In the genomic region with DNA sequence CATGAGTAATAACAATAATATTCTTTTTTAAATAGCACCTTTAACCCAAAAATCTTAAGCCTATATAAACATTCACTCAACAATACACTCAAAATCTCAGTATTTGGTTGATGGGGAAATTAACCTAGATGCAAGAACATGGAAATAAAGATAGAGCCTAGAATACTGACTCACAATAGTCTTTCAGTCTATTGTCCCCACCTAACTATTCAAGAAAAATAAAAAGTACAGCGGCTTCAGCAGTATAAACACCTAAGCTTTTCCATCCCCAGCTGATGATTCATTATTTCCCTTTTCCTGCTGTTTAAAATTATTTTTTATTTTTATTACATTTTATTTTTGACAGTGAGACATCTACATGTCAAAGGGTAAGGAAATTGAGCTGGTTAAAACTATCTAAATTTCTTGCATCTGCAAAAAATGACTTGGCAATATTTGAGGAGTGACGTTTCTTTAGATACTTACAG, we compare ENCODE assay signal across 29 cellular contexts.
DNase-seq lines count a peak whose midpoint lies in the region; ATAC-seq, FAIRE-seq and TF ChIP-seq lines count a peak whose summit lies in the region.
"Had no signal": no experiment of that assay in that cellular context is flagged by ENCODE, and none has a peak within 500 bp of the region (broad histone marks: within the 10 kb centered on the region; RNA-seq: fewer than 3 reads in every experiment).

No MANE protein-coding gene starts in this region.

- no peak overlapping the region for H3K27ac Mint-ChIP-seq in T-helper 17 cell
- H3K27ac Mint-ChIP-seq: CD14-positive monocyte, naive B cell had no signal

- H3K4me3 ChIP-seq in astrocyte of the cerebellum (ENCODE audit: low read depth, low read length) = no peak overlapping the region
- no peak overlapping the region for H3K4me3 ChIP-seq in kidney (ENCODE audit: low read length in 2 of 2)
- no peak overlapping the region for H3K4me3 ChIP-seq in thoracic aorta
- H3K4me3 ChIP-seq: adrenal gland, GM23248, hepatocyte, left lung, SJCRH30, smooth muscle cell, upper lobe of right lung had no signal

- no peak for TF ChIP-seq CTCF in astrocyte of the cerebellum (IDR thresholded peaks at IDR 0.05; ENCODE audit: low read depth, low read length, missing control alignments)
- TF ChIP-seq CTCF in kidney (IDR thresholded peaks at IDR 0.05; ENCODE audit: borderline replicate concordance, extremely low read depth, insufficient read depth) = no peak
- TF ChIP-seq CTCF in thoracic aorta (IDR thresholded peaks at IDR 0.05) = no peak

- peak; percentile 55 for ATAC-seq in thoracic aorta (ENCODE audit: insufficient number of reproducible peaks, low FRiP score, low read depth)
- ATAC-seq in T-helper 17 cell = no peak
- ATAC-seq in left cardiac atrium = no peak
- no peak for ATAC-seq in GM21447 (IDR thresholded peaks at IDR 0.05; ENCODE audit: unreplicated experiment)
- ATAC-seq: activated CD4-positive, CD25-positive, alpha-beta regulatory T cell treated with anti-CD3 and anti-CD28 coated beads, Interleukin-2, amount 50 U/mL, for 24 hours; left lung; upper lobe of right lung had no signal

- H3K36me3 Mint-ChIP-seq in T-helper 17 cell (ENCODE audit: low read depth) = no peaks in the 10 kb centered on the region
- H3K36me3 Mint-ChIP-seq: CD14-positive monocyte, naive B cell had no signal

- H3K4me1 ChIP-seq in kidney (ENCODE audit: control insufficient read depth in 1 of 2, insufficient read depth in 1 of 2, low read depth in 1 of 2, low read length in 2 of 2) (no peaks in the 10 kb centered on the region), thoracic aorta (ENCODE audit: control insufficient read depth in 1 of 2, low read depth in 2 of 2) (peaks cover 29 to 63% of the 10 kb centered on the region in 2 donors)
- H3K4me1 ChIP-seq: adrenal gland, left lung, SJCRH30, upper lobe of right lung had no signal

- no peaks in the 10 kb centered on the region for H3K27me3 Mint-ChIP-seq in T-helper 17 cell
- H3K27me3 Mint-ChIP-seq: naive B cell had no signal

- H3K36me3 ChIP-seq in kidney (ENCODE audit: control insufficient read depth in 1 of 2, insufficient read depth in 2 of 2, low read length in 2 of 2) (no peaks in the 10 kb centered on the region), thoracic aorta (no peaks in the 10 kb centered on the region)
- H3K36me3 ChIP-seq: adrenal gland, left lung, neutrophil, SJCRH30, upper lobe of right lung had no signal

- H3K27ac ChIP-seq in kidney (ENCODE audit: low read depth in 2 of 2, low read length in 2 of 2) (no peak overlapping the region), thoracic aorta (peak overlapping the region; percentile 54 to 69)
- H3K27ac ChIP-seq: adrenal gland, GM23248, hepatocyte, left lung, neutrophil, SJCRH30, upper lobe of right lung had no signal

- H3K4me1 Mint-ChIP-seq in T-helper 17 cell = no peaks in the 10 kb centered on the region
- H3K4me1 Mint-ChIP-seq: CD14-positive monocyte, naive B cell had no signal

- in situ Hi-C loops in astrocyte of the cerebellum (cut with HindIII; ENCODE audit: low sequenced_read_pairs) = no loop called here

- no peak overlapping the region for H3K4me3 Mint-ChIP-seq in T-helper 17 cell
- H3K4me3 Mint-ChIP-seq: CD14-positive monocyte, naive B cell had no signal

- peak; percentile 8 for FAIRE-seq in kidney (lab: Jason Lieb, UNC)
- FAIRE-seq: RCC 7860 had no signal

- H3K27me3 ChIP-seq in thoracic aorta (replicated peaks; ENCODE audit: insufficient read depth) = no peaks in the 10 kb centered on the region
- H3K27me3 ChIP-seq: adrenal gland, hepatocyte, left lung, neutrophil, SJCRH30, upper lobe of right lung had no signal

- DNase-seq in astrocyte of the cerebellum (ENCODE audit: low read depth) (peak; percentile 12), dermis microvascular lymphatic vessel endothelial cell (ENCODE audit: low read depth in 2 of 2) (peak; percentile 76 to 94), kidney (no peak), thoracic aorta (ENCODE audit: low spot score) (no peak), T-helper 17 cell (no peak), left cardiac atrium (no peak)
- DNase-seq: activated CD4-positive, alpha-beta T cell treated with anti-CD3 and anti-CD28 coated beads, Interleukin-2, amount 50 U/mL, for 48 hours; activated naive CD4-positive, alpha-beta T cell treated with Interleukin-2 at 50 U/mL for 16 hours; adrenal gland; Calu3; caudate nucleus; DND-41; GM23248; KBM-7; left lung; naive B cell; NCI-H1417; NCI-H2029 treated with DMSO at 0.1 percent for 48 hours; NCI-H345; SJCRH30; stimulated activated CD4-positive, alpha-beta T cell treated with anti-CD3 and anti-CD28 coated beads, Interleukin-2, amount 100 ng/mL, for 24 hours; upper lobe of right lung had no signal

- no peaks in the 10 kb centered on the region for H3K9me3 ChIP-seq in kidney (ENCODE audit: control insufficient read depth in 1 of 2, low read length in 2 of 2)
- H3K9me3 ChIP-seq in thoracic aorta = no peaks in the 10 kb centered on the region
- H3K9me3 ChIP-seq in T-helper 17 cell (ENCODE audit: control insufficient read depth, low read length, poor library complexity, severe bottlenecking) = no peaks in the 10 kb centered on the region
- H3K9me3 ChIP-seq: adrenal gland, left lung, neutrophil, SJCRH30, upper lobe of right lung had no signal

- H3K9ac ChIP-seq in kidney (ENCODE audit: low read length in 2 of 2) = no peak overlapping the region
- H3K9ac ChIP-seq: GM23248 had no signal

- intact Hi-C loops in kidney (cut with DNase I) (no loop called here), left cardiac atrium (cut with DNase I) (no loop called here)

Comparison
In these comparisons a context has a peak if more than half of its experiments do, and no peak if none do; other contexts are left out.
1. DNase-seq: peak in astrocyte of the cerebellum (single experiment) and dermis microvascular lymphatic vessel endothelial cell (2 of 2); none in kidney (single experiment), thoracic aorta (single experiment), T-helper 17 cell (0 of 3) and left cardiac atrium (single experiment).
2. H3K27ac ChIP-seq: peak in thoracic aorta (2 of 2); none in kidney (0 of 2).